12 cellular contexts compared by ENCODE assay signal in the genomic region with DNA sequence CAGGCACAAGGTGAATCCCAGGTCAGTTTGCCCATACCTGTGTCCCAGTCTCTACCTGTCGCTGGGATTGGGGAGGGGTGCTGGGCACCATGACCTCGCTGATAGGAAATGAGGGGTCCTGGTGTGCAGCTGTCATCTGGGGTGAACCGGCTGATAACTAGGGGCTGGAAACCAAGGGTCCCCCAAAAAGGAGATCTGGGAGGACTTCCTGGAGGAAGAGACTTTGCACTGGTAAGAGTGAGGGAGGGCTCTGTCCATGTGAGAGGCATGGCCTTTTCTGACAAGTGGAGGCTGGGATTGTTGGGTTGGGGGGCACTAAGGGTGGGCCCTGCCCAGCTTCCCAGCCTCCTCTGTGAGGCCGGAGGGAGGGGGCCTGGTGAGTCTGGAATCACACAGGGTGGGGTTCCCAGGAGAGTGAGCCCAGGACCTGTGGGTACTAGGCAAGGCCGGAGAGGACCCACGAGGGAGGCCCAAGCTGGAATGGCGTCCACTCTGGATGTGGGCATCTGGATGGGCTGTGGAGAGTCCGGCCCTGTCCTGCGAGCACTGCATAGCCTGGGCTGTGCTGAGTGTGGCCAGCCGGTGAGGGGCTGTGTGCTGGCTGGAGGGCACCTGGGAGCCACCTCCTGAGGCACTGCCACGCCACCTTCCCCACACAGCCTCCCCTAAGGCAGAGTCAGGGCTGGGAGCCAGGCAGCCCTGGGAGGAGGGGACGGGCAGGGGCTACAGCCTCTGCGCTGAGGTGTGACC. TPM values are rescaled to one million over a fixed set of nuclear protein-coding genes. Genes with fewer than 3 reads are reported as not detected.
DNase-seq lines count a peak whose midpoint lies in the region; ATAC-seq and TF ChIP-seq lines count a peak whose summit lies in the region.
"Had no signal": no experiment of that assay in that cellular context is flagged by ENCODE, and none has a peak within 500 bp of the region (broad histone marks: within the 10 kb centered on the region; RNA-seq: fewer than 3 reads in every experiment).

No MANE protein-coding gene starts in this region.

- peaks cover 23% of the 10 kb centered on the region for H3K4me1 Mint-ChIP-seq in T-helper 1 cell treated with Interleukin-12 subunit alpha and Interleukin-12 subunit beta and Interleukin-4 antibody, amounts not matched to agents 30 μg/mL and 1 μg/mL, for 36 hours (ENCODE audit: low read depth)
- H3K4me1 Mint-ChIP-seq in activated naive CD8-positive, alpha-beta T cell treated with anti-CD3 and anti-CD28 coated beads for 36 hours, result peaks cover 24% of the 10 kb centered on the region
- H3K4me1 Mint-ChIP-seq in natural killer cell (peaks cover 28 to 52% of the 10 kb centered on the region in 2 donors), Caco-2 (ENCODE audit: low read depth, unreplicated experiment) (peaks cover 5% of the 10 kb centered on the region)

- peak overlapping the region; percentile 94 for H3K27ac Mint-ChIP-seq in T-helper 1 cell treated with Interleukin-12 subunit alpha and Interleukin-12 subunit beta and Interleukin-4 antibody, amounts not matched to agents 30 μg/mL and 1 μg/mL, for 36 hours
- peak overlapping the region; percentile 52 for H3K27ac Mint-ChIP-seq in activated naive CD8-positive, alpha-beta T cell treated with anti-CD3 and anti-CD28 coated beads for 36 hours
- H3K27ac Mint-ChIP-seq in natural killer cell, result peak overlapping the region; percentile 91 to 96
- H3K27ac Mint-ChIP-seq in Caco-2 (ENCODE audit: unreplicated experiment), result no peak overlapping the region

- no peaks in the 10 kb centered on the region for H3K27me3 Mint-ChIP-seq in T-helper 1 cell treated with Interleukin-12 subunit alpha and Interleukin-12 subunit beta and Interleukin-4 antibody, amounts not matched to agents 30 μg/mL and 1 μg/mL, for 36 hours (ENCODE audit: low read depth)
- no peaks in the 10 kb centered on the region for H3K27me3 Mint-ChIP-seq in activated naive CD8-positive, alpha-beta T cell treated with anti-CD3 and anti-CD28 coated beads for 36 hours
- H3K27me3 Mint-ChIP-seq in natural killer cell (ENCODE audit: low read depth in 2 of 2) (no peaks in the 10 kb centered on the region), Caco-2 (ENCODE audit: insufficient read depth, unreplicated experiment) (peaks cover 12% of the 10 kb centered on the region)

- TF ChIP-seq CTCF in natural killer cell (IDR thresholded peaks at IDR 0.05), result no peak
- TF ChIP-seq CTCF in Caco-2 (IDR thresholded peaks at IDR 0.05; ENCODE audit: insufficient read depth in 1 of 2, low read depth in 1 of 2, low read length in 1 of 2, severe bottlenecking in 1 of 2, unreplicated experiment in 1 of 2), result no peak

- H3K27me3 ChIP-seq in Caco-2 (replicated peaks; ENCODE audit: control insufficient read depth, insufficient read depth, low read length), result no peaks in the 10 kb centered on the region; the same call in 1 of the 2 replicates

- intact Hi-C loops in natural killer cell (cut with micrococcal nuclease) (loop anchor here (10.0 kb wide), 1 partner anchor 1008 kb away; no protein-coding TSS in a partner anchor), Caco-2 (cut with micrococcal nuclease; ENCODE audit: unreplicated experiment) (no loop called here), left colon (cut with DNase I, micrococcal nuclease) (loop anchor here (5.0 to 10.0 kb wide), 2 partner anchors 228 to 365 kb away; no protein-coding TSS in a partner anchor)

- peak overlapping the region; percentile 25 for H3K27ac ChIP-seq in KOPT-K1 (ENCODE audit: low read depth, low read length, poor library complexity, severe bottlenecking)
- H3K27ac ChIP-seq: 22Rv1 had no signal

- peaks cover 2% of the 10 kb centered on the region for H3K36me3 Mint-ChIP-seq in T-helper 1 cell treated with Interleukin-12 subunit alpha and Interleukin-12 subunit beta and Interleukin-4 antibody, amounts not matched to agents 30 μg/mL and 1 μg/mL, for 36 hours (ENCODE audit: low read depth)
- peaks cover 4% of the 10 kb centered on the region for H3K36me3 Mint-ChIP-seq in activated naive CD8-positive, alpha-beta T cell treated with anti-CD3 and anti-CD28 coated beads for 36 hours
- H3K36me3 Mint-ChIP-seq in natural killer cell (no peaks in the 10 kb centered on the region), Caco-2 (ENCODE audit: insufficient read depth, unreplicated experiment) (peaks cover 17% of the 10 kb centered on the region)
- H3K36me3 Mint-ChIP-seq: mesothelial cell of epicardium had no signal

- no peaks in the 10 kb centered on the region for H3K9me3 Mint-ChIP-seq in T-helper 1 cell treated with Interleukin-12 subunit alpha and Interleukin-12 subunit beta and Interleukin-4 antibody, amounts not matched to agents 30 μg/mL and 1 μg/mL, for 36 hours
- no peaks in the 10 kb centered on the region for H3K9me3 Mint-ChIP-seq in activated naive CD8-positive, alpha-beta T cell treated with anti-CD3 and anti-CD28 coated beads for 36 hours
- H3K9me3 Mint-ChIP-seq in natural killer cell, result no peaks in the 10 kb centered on the region
- H3K9me3 Mint-ChIP-seq in Caco-2 (ENCODE audit: unreplicated experiment), result no peaks in the 10 kb centered on the region

- no peak for ATAC-seq in natural killer cell
- no peak for ATAC-seq in left colon

- peak overlapping the region; percentile 86 for H3K4me3 Mint-ChIP-seq in T-helper 1 cell treated with Interleukin-12 subunit alpha and Interleukin-12 subunit beta and Interleukin-4 antibody, amounts not matched to agents 30 μg/mL and 1 μg/mL, for 36 hours
- peak overlapping the region; percentile 83 for H3K4me3 Mint-ChIP-seq in activated naive CD8-positive, alpha-beta T cell treated with anti-CD3 and anti-CD28 coated beads for 36 hours
- H3K4me3 Mint-ChIP-seq in natural killer cell, result peak overlapping the region; percentile 88
- no peak overlapping the region for H3K4me3 Mint-ChIP-seq in Caco-2 (ENCODE audit: unreplicated experiment)
- H3K4me3 Mint-ChIP-seq: mesothelial cell of epicardium had no signal

- CTCF ChIA-PET in Caco-2 (lab: Charles Lee), result no interaction called here

- H3K4me3 ChIP-seq in Caco-2 (ENCODE audit: low read depth, low read length), result no peak overlapping the region

- no TSS peak for BruUV-seq in Caco-2 (replicated peaks; lab: Mats Ljungman, UMichigan)

- DNase-seq in T-helper 1 cell (no peak), natural killer cell (no peak), NCI-H2029 treated with DMSO at 0.1 percent for 48 hours (lab: John Stamatoyannopoulos, UW) (no peak), Caco-2 (no peak), left colon (no peak)
- DNase-seq in activated naive CD8-positive, alpha-beta T cell treated with anti-CD3 and anti-CD28 coated beads for 36 hours, result no peak
- DNase-seq: activated CD4-positive, alpha-beta T cell treated with anti-CD3 and anti-CD28 coated beads, Interleukin-2, amount 50 U/mL, for 4 hours; NCI-H82 had no signal

- no peaks in the 10 kb centered on the region; the same call in 1 of the 2 replicates for H3K4me1 ChIP-seq in Caco-2

- peaks cover under 1% of the 10 kb centered on the region for H3K9me3 ChIP-seq in KOPT-K1 (ENCODE audit: insufficient read depth, low read length, poor library complexity, severe bottlenecking)
- no peaks in the 10 kb centered on the region for H3K9me3 ChIP-seq in Caco-2

- no peaks in the 10 kb centered on the region for H3K36me3 ChIP-seq in KOPT-K1 (ENCODE audit: insufficient read depth, low read length)
- no peaks in the 10 kb centered on the region for H3K36me3 ChIP-seq in Caco-2 (ENCODE audit: control insufficient read depth, insufficient read depth, low read length)

- POLR2A ChIA-PET in Caco-2 (lab: Charles Lee), result no interaction called here

RNA-seq across cellular contexts. Expression of gene PEX10, which starts 4.9 kb away (rescaled TPM):
- 10 to 100 TPM; 21.5 to 23.7 TPM for total RNA-seq in activated naive CD8-positive, alpha-beta T cell treated with anti-CD3 and anti-CD28 coated beads for 36 hours
- total RNA-seq in natural killer cell (10 to 100 TPM in 1 of 3 donors, 1 to 10 TPM in 2; 8.1 to 11.1 (median 9.8) TPM), Caco-2 (2022) (19.7 and 21.9 TPM in 2 replicates), left colon (10 to 100 TPM; 17.8 to 19.9 TPM)

RNA-seq across cellular contexts. Expression of gene RER1, which starts 25.6 kb away (rescaled TPM):
- total RNA-seq in activated naive CD8-positive, alpha-beta T cell treated with anti-CD3 and anti-CD28 coated beads for 36 hours, result 100 to 1,000 TPM; 161 to 176 TPM
- 10 to 100 TPM; 89.2 to 98.9 (median 91.9) TPM for total RNA-seq in natural killer cell
- total RNA-seq in Caco-2 (2022), result 136 and 141 TPM in 2 replicates
- 100 to 1,000 TPM; 191 to 221 TPM for total RNA-seq in left colon

RNA-seq across cellular contexts. Expression of gene MORN1, which starts 25.9 kb away (rescaled TPM):
- total RNA-seq in activated naive CD8-positive, alpha-beta T cell treated with anti-CD3 and anti-CD28 coated beads for 36 hours, result 1 to 10 TPM; 6.8 to 7.8 TPM
- total RNA-seq in natural killer cell (1 to 10 TPM; 8.0 to 9.3 (median 8.8) TPM), Caco-2 (2022) (8.6 and 9.1 TPM in 2 replicates), left colon (10 to 100 TPM; 11.0 to 15.2 TPM)

RNA-seq across cellular contexts. Expression of gene PLCH2, which starts 58.8 kb away (rescaled TPM):
- total RNA-seq in activated naive CD8-positive, alpha-beta T cell treated with anti-CD3 and anti-CD28 coated beads for 36 hours, result 1 to 10 TPM; 1.2 to 1.4 TPM
- total RNA-seq in natural killer cell (100 to 1,000 TPM in 2 of 3 donors, 10 to 100 TPM in 1; 77.1 to 116 (median 106) TPM), Caco-2 (2022) (0.27 and 0.32 TPM in 2 replicates), left colon (1 to 10 TPM; 3.6 to 4.6 TPM)
